ENCODE assay signal across 1 cellular context in the genomic region with DNA sequence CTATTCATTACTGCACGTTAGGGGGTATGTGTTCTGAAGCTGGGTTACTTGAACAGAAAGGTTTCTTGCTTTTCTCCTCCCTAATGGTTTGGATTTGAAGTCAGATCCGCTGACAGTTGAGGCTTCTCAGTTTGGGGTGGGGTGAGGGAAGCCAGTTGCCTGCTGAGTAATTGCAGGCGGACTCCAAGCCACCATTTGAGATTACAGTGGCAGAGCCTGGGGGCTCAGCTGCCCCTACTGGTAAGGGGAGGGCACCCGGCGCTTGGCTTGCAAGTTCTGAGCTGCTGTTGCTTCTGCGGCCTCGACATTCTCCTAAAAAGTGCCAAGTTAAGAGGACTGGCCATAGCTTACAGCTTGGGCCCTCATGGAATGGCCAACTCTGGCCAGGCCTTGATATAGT.
TF ChIP-seq lines count a peak whose summit lies in the region.

No MANE protein-coding gene starts in this region.

TF ChIP-seq in GM23338, 12 proteins besides CTCF, POLR2A, EP300 and RAD21 (continued from another document):
- TF ChIP-seq, protein P1, sequence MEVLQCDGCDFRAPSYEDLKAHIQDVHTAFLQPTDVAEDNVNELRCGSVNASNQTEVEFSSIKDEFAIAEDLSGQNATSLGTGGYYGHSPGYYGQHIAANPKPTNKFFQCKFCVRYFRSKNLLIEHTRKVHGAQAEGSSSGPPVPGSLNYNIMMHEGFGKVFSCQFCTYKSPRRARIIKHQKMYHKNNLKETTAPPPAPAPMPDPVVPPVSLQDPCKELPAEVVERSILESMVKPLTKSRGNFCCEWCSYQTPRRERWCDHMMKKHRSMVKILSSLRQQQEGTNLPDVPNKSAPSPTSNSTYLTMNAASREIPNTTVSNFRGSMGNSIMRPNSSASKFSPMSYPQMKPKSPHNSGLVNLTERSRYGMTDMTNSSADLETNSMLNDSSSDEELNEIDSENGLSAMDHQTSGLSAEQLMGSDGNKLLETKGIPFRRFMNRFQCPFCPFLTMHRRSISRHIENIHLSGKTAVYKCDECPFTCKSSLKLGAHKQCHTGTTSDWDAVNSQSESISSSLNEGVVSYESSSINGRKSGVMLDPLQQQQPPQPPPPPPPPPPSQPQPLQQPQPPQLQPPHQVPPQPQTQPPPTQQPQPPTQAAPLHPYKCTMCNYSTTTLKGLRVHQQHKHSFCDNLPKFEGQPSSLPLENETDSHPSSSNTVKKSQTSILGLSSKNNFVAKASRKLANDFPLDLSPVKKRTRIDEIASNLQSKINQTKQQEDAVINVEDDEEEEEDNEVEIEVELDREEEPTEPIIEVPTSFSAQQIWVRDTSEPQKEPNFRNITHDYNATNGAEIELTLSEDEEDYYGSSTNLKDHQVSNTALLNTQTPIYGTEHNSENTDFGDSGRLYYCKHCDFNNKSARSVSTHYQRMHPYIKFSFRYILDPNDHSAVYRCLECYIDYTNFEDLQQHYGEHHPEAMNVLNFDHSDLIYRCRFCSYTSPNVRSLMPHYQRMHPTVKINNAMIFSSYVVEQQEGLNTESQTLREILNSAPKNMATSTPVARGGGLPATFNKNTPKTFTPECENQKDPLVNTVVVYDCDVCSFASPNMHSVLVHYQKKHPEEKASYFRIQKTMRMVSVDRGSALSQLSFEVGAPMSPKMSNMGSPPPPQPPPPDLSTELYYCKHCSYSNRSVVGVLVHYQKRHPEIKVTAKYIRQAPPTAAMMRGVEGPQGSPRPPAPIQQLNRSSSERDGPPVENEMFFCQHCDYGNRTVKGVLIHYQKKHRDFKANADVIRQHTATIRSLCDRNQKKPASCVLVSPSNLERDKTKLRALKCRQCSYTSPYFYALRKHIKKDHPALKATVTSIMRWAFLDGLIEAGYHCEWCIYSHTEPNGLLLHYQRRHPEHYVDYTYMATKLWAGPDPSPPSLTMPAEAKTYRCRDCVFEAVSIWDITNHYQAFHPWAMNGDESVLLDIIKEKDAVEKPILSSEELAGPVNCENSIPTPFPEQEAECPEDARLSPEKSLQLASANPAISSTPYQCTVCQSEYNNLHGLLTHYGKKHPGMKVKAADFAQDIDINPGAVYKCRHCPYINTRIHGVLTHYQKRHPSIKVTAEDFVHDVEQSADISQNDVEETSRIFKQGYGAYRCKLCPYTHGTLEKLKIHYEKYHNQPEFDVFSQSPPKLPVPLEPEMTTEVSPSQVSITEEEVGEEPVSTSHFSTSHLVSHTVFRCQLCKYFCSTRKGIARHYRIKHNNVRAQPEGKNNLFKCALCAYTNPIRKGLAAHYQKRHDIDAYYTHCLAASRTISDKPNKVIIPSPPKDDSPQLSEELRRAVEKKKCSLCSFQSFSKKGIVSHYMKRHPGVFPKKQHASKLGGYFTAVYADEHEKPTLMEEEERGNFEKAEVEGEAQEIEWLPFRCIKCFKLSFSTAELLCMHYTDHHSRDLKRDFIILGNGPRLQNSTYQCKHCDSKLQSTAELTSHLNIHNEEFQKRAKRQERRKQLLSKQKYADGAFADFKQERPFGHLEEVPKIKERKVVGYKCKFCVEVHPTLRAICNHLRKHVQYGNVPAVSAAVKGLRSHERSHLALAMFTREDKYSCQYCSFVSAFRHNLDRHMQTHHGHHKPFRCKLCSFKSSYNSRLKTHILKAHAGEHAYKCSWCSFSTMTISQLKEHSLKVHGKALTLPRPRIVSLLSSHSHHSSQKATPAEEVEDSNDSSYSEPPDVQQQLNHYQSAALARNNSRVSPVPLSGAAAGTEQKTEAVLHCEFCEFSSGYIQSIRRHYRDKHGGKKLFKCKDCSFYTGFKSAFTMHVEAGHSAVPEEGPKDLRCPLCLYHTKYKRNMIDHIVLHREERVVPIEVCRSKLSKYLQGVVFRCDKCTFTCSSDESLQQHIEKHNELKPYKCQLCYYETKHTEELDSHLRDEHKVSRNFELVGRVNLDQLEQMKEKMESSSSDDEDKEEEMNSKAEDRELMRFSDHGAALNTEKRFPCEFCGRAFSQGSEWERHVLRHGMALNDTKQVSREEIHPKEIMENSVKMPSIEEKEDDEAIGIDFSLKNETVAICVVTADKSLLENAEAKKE (CRISPR knock-in tag; IDR thresholded peaks at IDR 0.05), result no peak
- TF ChIP-seq, protein P2, sequence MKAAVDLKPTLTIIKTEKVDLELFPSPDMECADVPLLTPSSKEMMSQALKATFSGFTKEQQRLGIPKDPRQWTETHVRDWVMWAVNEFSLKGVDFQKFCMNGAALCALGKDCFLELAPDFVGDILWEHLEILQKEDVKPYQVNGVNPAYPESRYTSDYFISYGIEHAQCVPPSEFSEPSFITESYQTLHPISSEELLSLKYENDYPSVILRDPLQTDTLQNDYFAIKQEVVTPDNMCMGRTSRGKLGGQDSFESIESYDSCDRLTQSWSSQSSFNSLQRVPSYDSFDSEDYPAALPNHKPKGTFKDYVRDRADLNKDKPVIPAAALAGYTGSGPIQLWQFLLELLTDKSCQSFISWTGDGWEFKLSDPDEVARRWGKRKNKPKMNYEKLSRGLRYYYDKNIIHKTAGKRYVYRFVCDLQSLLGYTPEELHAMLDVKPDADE (IDR thresholded peaks at IDR 0.05), result no peak
- TF ChIP-seq ZNF331 (CRISPR knock-in tag; IDR thresholded peaks at IDR 0.05; ENCODE audit: low read depth) (no peak), POLR2AphosphoS5 (IDR thresholded peaks at IDR 0.05; ENCODE audit: low read depth) (no peak), STAT1 (IDR thresholded peaks at IDR 0.05; ENCODE audit: unreplicated experiment) (no peak), EZH2phosphoT487 (IDR thresholded peaks at IDR 0.05; ENCODE audit: unreplicated experiment) (no peak)
